In genomic region chr11:36790450-36790849, GRCh38 we compare ENCODE assay signal across 18 cellular contexts.
"Had no signal": no experiment of that assay in that cellular context is flagged by ENCODE, and none has a peak within 500 bp of the region (broad histone marks: within the 10 kb centered on the region; RNA-seq: fewer than 3 reads in every experiment).

No MANE protein-coding gene starts in this region.

- H3K4me1 Mint-ChIP-seq: central memory CD8-positive, alpha-beta T cell; immature natural killer cell; naive thymus-derived CD8-positive, alpha-beta T cell had no signal

- H3K36me3 ChIP-seq: esophagus muscularis mucosa, pancreas, prostate gland, stomach, thoracic aorta, transverse colon had no signal

- H3K27ac Mint-ChIP-seq: immature natural killer cell; naive thymus-derived CD8-positive, alpha-beta T cell had no signal

- H3K4me3 ChIP-seq: dorsolateral prefrontal cortex, esophagus muscularis mucosa, mucosa of descending colon, pancreas, prostate gland, stomach, thoracic aorta, transverse colon had no signal

- H3K9me3 Mint-ChIP-seq: central memory CD8-positive, alpha-beta T cell; naive thymus-derived CD8-positive, alpha-beta T cell had no signal

- DNase-seq: cortex of kidney; dorsolateral prefrontal cortex; effector memory CD4-positive, alpha-beta T cell; foreskin keratinocyte; immature natural killer cell; mucosa of descending colon; naive thymus-derived CD8-positive, alpha-beta T cell; occipital lobe; pancreas; stimulated activated naive CD4-positive, alpha-beta T cell; stomach; substantia nigra; transverse colon had no signal

- H3K27ac ChIP-seq: dorsolateral prefrontal cortex, esophagus muscularis mucosa, foreskin keratinocyte, pancreas, prostate gland, stomach, thoracic aorta, transverse colon had no signal

- H3K4me1 ChIP-seq: foreskin keratinocyte, pancreas, prostate gland had no signal

- H3K4me3 Mint-ChIP-seq: central memory CD8-positive, alpha-beta T cell; immature natural killer cell; naive thymus-derived CD8-positive, alpha-beta T cell had no signal

- H3K27me3 ChIP-seq: esophagus muscularis mucosa, foreskin keratinocyte, stomach, transverse colon had no signal

- ATAC-seq: foreskin keratinocyte; mucosa of descending colon; naive thymus-derived CD8-positive, alpha-beta T cell; pancreas; sciatic nerve had no signal

- H3K36me3 Mint-ChIP-seq: immature natural killer cell; naive thymus-derived CD8-positive, alpha-beta T cell had no signal

- H3K9me3 ChIP-seq: esophagus muscularis mucosa, mucosa of descending colon, pancreas, prostate gland, thoracic aorta, transverse colon had no signal
